ENCODE assay signal across 11 cellular contexts in the genomic region with DNA sequence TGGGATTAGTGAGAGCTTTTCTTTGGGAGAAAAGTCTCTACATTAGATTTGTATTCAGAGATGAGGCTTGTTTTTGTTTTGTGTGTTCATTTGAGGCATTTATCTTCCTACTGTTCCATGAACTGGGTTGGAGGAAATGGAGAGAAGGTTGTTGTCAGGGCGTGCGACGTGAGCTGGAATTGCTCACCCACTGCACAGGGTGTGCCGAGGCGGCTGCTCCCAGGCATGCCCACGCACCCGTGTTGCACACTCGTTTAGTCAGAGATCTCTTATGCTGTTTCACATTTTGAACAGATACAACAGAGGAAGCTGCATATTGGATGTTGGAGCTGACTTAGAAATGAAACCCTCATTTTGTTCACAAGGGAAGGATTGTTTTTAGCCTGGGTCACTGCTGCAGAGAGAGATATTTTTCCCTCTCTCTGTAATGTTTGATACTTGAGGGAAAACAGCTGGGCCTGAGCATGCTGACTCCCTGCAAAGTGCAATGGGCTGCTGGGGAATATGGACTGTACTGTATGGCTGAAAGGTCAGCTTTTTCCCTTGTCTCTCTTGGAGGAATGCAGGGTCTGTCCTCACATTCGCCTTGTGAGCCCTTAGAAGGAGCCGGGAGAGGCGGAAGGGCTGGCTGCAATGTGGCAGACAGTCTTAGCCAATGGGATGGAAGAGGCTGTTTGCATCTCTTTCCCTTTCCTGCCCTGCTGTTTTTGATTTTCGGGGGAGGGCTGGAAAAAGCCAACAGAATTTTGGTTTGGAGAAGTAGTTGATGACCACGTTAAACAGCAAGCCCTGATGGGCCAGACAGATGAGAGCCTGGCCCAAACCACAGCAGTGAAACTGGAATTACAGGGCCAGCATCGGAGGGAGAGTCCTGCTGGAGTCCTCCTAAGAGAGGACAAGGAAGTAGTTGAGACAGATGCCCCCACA.
DNase-seq lines count a peak whose midpoint lies in the region; ATAC-seq lines count a peak whose summit lies in the region.
"Had no signal": no experiment of that assay in that cellular context is flagged by ENCODE, and none has a peak within 500 bp of the region (broad histone marks: within the 10 kb centered on the region; RNA-seq: fewer than 3 reads in every experiment).

No MANE protein-coding gene starts in this region.

- ATAC-seq in left cardiac atrium (peak; percentile 69 to 87), T-helper 17 cell (no peak)
- ATAC-seq: activated naive CD4-positive, alpha-beta T cell treated with anti-CD3 and anti-CD28 coated beads, Interleukin-2, amount 50 U/mL, for 72 hours had no signal

- peaks cover 7% of the 10 kb centered on the region for H3K4me1 Mint-ChIP-seq in T-helper 17 cell

- H3K36me3 Mint-ChIP-seq in T-helper 17 cell (ENCODE audit: low read depth): no peaks in the 10 kb centered on the region
- H3K36me3 Mint-ChIP-seq: activated naive CD4-positive, alpha-beta T cell treated with anti-CD3 and anti-CD28 coated beads, Interleukin-2, amount 50 U/mL, for 72 hours had no signal

- DNase-seq in AG08396 (ENCODE audit: low spot score) (peak; percentile 69), left cardiac atrium (peak; percentile 44), pons (ENCODE audit: low spot score) (peak; percentile 78), T-helper 17 cell (no peak), NCI-H2107 treated with DMSO at 0.1 percent for 48 hours (lab: John Stamatoyannopoulos, UW; ENCODE audit: unreplicated experiment) (no peak), SIG-M5 treated with dmso at 0.1 percent for 504 hours (lab: John Stamatoyannopoulos, UW; ENCODE audit: unreplicated experiment) (no peak)
- no peak for DNase-seq in effector CD8-positive, alpha-beta T cell (lab: John Stamatoyannopoulos, UW)
- DNase-seq: NCI-H774 had no signal

- intact Hi-C loops in left cardiac atrium (cut with DNase I): no loop called here

- peak overlapping the region; percentile 89 for H3K27ac ChIP-seq in angular gyrus (ENCODE audit: low read depth, low read length)
- H3K27ac ChIP-seq: BLaER1 treated with 17β-estradiol and CSF1 and Interleukin-3, amounts not matched to agents 10 nM and 100 nM had no signal

- no peak overlapping the region for H3K4me3 Mint-ChIP-seq in T-helper 17 cell

- no peaks in the 10 kb centered on the region for H3K9me3 ChIP-seq in T-helper 17 cell (ENCODE audit: control insufficient read depth, low read length, poor library complexity, severe bottlenecking)
- H3K9me3 ChIP-seq: BLaER1 treated with 17β-estradiol and CSF1 and Interleukin-3, amounts not matched to agents 10 nM and 100 nM had no signal

- no peak overlapping the region for H3K27ac Mint-ChIP-seq in T-helper 17 cell

- peaks cover 33% of the 10 kb centered on the region for H3K27me3 Mint-ChIP-seq in T-helper 17 cell

Comparison
In these comparisons a context has a peak if more than half of its experiments do, and no peak if none do; other contexts are left out.
1. DNase-seq: peak in AG08396 (single experiment), left cardiac atrium (single experiment) and pons (single experiment); none in T-helper 17 cell (0 of 3), effector CD8-positive, alpha-beta T cell (single experiment), NCI-H2107 treated with DMSO at 0.1 percent for 48 hours (single experiment) and SIG-M5 treated with dmso at 0.1 percent for 504 hours (single experiment).